1 cellular context compared by ENCODE assay signal in the genomic region with DNA sequence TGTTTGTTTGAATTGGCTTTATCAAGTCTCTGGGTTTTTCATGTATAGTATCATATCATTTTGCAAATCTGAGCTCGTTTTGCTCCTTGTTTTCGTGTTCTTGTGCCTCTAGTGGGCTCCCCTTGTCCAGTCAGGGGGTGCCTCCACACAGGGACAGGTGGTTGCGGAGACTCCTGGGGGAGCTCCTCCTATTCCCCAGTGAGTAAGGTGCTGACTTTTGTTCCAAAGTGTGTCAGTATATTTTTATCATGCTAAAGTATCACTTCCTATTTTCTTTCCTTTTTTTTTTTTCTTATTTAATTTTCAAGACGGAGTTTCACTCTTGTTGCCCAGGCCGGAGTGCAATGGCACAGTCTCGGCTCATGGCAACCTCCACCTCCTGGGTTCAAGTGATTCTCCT.
TF ChIP-seq lines count a peak whose summit lies in the region.

No MANE protein-coding gene starts in this region.

TF ChIP-seq in GM12878, 131 proteins besides CTCF, POLR2A, EP300 and RAD21:
- no peak for TF ChIP-seq NRF1 (conservative IDR thresholded peaks at IDR 0.05; ENCODE audit: low read depth, low read length)
- TF ChIP-seq MTA3 (IDR thresholded peaks at IDR 0.05; ENCODE audit: borderline replicate concordance, low read length), result no peak
- peak; percentile 25; the same call in 1 of the 2 replicates for TF ChIP-seq ZNF384 (IDR thresholded peaks at IDR 0.05; ENCODE audit: borderline replicate concordance, low read depth, low read length)
- TF ChIP-seq EED (IDR thresholded peaks at IDR 0.05; ENCODE audit: low read depth), result 0 out of 2 replicates have a peak, but pooled peaks have one; percentile 45
- peak; percentile 54; the same call in 1 of the 2 replicates for TF ChIP-seq SPI1 (IDR thresholded peaks at IDR 0.05; ENCODE audit: borderline replicate concordance, insufficient read depth, low read depth, low read length)
- TF ChIP-seq, protein P1, sequence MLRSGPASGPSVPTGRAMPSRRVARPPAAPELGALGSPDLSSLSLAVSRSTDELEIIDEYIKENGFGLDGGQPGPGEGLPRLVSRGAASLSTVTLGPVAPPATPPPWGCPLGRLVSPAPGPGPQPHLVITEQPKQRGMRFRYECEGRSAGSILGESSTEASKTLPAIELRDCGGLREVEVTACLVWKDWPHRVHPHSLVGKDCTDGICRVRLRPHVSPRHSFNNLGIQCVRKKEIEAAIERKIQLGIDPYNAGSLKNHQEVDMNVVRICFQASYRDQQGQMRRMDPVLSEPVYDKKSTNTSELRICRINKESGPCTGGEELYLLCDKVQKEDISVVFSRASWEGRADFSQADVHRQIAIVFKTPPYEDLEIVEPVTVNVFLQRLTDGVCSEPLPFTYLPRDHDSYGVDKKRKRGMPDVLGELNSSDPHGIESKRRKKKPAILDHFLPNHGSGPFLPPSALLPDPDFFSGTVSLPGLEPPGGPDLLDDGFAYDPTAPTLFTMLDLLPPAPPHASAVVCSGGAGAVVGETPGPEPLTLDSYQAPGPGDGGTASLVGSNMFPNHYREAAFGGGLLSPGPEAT (IDR thresholded peaks at IDR 0.05; ENCODE audit: low read depth), result peak; percentile 41; the same call in 1 of the 2 replicates
- TF ChIP-seq MEF2B (IDR thresholded peaks at IDR 0.05; ENCODE audit: partially characterized antibody, poor library complexity, severe bottlenecking), result peak; percentile 70
- peak; percentile 36 to 42; a peak in 2 of 4 replicates for TF ChIP-seq IKZF2 (IDR thresholded peaks at IDR 0.05)
